Comparison of ENCODE assay signal across 10 cellular contexts in the genomic region with DNA sequence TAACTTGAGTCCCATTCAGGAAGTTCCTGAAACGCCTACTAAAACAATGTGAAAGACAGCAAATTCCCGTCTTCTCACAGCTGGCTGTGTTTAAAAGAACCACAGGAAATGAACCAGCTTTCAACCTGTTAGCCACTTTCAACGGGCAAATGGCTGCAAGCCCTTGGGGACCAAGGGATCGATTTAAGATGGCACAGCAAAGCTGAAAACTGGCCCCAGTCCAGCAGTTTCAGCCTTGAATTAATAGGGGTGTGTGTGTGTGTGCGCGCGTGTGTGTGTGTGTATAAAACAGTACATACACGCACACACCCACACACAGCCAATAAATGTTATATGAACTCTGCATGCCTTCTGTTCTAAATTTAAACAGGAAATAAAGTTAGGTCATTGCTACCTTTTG.
DNase-seq lines count a peak whose midpoint lies in the region; ATAC-seq lines count a peak whose summit lies in the region.
"Had no signal": no experiment of that assay in that cellular context is flagged by ENCODE, and none has a peak within 500 bp of the region (broad histone marks: within the 10 kb centered on the region; RNA-seq: fewer than 3 reads in every experiment).

No MANE protein-coding gene starts in this region.

- ATAC-seq in GM18907 (IDR thresholded peaks at IDR 0.05; ENCODE audit: unreplicated experiment), result peak; percentile 46
- no peak for ATAC-seq in HG02981 (IDR thresholded peaks at IDR 0.05; ENCODE audit: unreplicated experiment)
- no peak for ATAC-seq in HG02798 (IDR thresholded peaks at IDR 0.05; ENCODE audit: poor library complexity, unreplicated experiment)

- DNase-seq in COLO668 (lab: John Stamatoyannopoulos, UW; ENCODE audit: unreplicated experiment) (peak; percentile 8), SKM-1 treated with dmso at 0.1 percent for 144 hours (lab: John Stamatoyannopoulos, UW; ENCODE audit: unreplicated experiment) (peak; percentile 18), kidney tubule cell (ENCODE audit: low spot score) (peak; percentile 9), middle frontal gyrus (ENCODE audit: extremely low spot score, low spot score) (no peak), HuH-7 (ENCODE audit: low spot score) (no peak)
- DNase-seq: cerebellar nuclear complex, DMS79 treated with DMSO at 0.1 percent for 48 hours had no signal

Comparison
In these comparisons a context has a peak if more than half of its experiments do, and no peak if none do; other contexts are left out.
1. DNase-seq: peak in COLO668 (single experiment), SKM-1 treated with dmso at 0.1 percent for 144 hours (single experiment) and kidney tubule cell (single experiment); none in middle frontal gyrus (single experiment) and HuH-7 (single experiment).